In the genomic region with DNA sequence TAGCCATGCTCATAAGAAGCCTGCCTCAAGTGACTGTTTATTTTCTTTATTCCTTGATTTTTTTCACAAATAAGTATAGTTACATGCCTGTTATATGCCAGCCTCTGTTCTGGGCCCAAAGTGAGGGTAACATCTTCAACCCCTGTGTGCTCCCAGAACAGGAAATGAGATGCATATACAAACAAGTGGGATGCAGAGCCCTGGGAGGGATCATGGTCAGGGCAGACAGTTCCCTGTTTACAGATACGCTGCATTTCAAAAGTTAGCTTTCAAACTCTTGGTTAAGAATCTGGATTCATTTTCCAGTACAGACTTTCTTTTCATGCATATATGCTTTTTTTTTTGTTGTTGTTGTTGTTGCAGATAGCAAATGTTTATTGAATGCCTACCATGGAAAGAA, we compare ENCODE assay signal across 24 cellular contexts. TPM values are rescaled to one million over a fixed set of nuclear protein-coding genes. Genes with fewer than 3 reads are reported as not detected.
"Had no signal": no experiment of that assay in that cellular context is flagged by ENCODE, and none has a peak within 500 bp of the region (broad histone marks: within the 10 kb centered on the region; RNA-seq: fewer than 3 reads in every experiment).

No MANE protein-coding gene starts in this region.

- H3K36me3 ChIP-seq: brain microvascular endothelial cell, esophagus muscularis mucosa, neutrophil, ovary, prostate gland, upper lobe of right lung had no signal

- H3K27me3 ChIP-seq: brain microvascular endothelial cell, neutrophil, ovary, upper lobe of right lung had no signal

- H3K27ac ChIP-seq: brain microvascular endothelial cell, esophagus muscularis mucosa, neutrophil, ovary, prostate gland, upper lobe of right lung, VCaP had no signal

- H3K9me3 ChIP-seq: esophagus muscularis mucosa, neutrophil, ovary, prostate gland, upper lobe of right lung had no signal

- H3K9me3 Mint-ChIP-seq: activated CD4-positive, alpha-beta T cell treated with anti-CD3 and anti-CD28 coated beads, Interleukin-2, amount 10 ng/mL, durations not matched to agents 7 days and 5 days; activated naive CD4-positive, alpha-beta T cell treated with anti-CD3 and anti-CD28 coated beads, Interleukin-2, amount 50 U/mL, for 24 hours; natural killer cell treated with Interleukin-12 subunit alpha and Interleukin-12 subunit beta and Interleukin-15 and Interleukin-18, amount 100 ng/mL, for 72 hours; T-helper 2 cell treated with Interferon-gamma antibody and Interleukin-4, amounts not matched to agents 5 μg/mL and 100 μg/mL, for 36 hours had no signal

- H3K4me1 Mint-ChIP-seq: activated CD4-positive, alpha-beta T cell treated with anti-CD3 and anti-CD28 coated beads, Interleukin-2, amount 10 ng/mL, durations not matched to agents 7 days and 5 days; activated naive CD4-positive, alpha-beta T cell treated with anti-CD3 and anti-CD28 coated beads, Interleukin-2, amount 50 U/mL, for 24 hours; T-cell had no signal

- H3K36me3 Mint-ChIP-seq: activated naive CD4-positive, alpha-beta T cell treated with anti-CD3 and anti-CD28 coated beads, Interleukin-2, amount 50 U/mL, for 24 hours; natural killer cell treated with Interleukin-12 subunit alpha and Interleukin-12 subunit beta and Interleukin-15 and Interleukin-18, amount 100 ng/mL, for 72 hours; T-cell had no signal

- DNase-seq: activated CD4-positive, alpha-beta T cell treated with anti-CD3 and anti-CD28 coated beads, Interleukin-2, amount 10 ng/mL, durations not matched to agents 7 days and 5 days; activated CD4-positive, CD25-positive, alpha-beta regulatory T cell treated with anti-CD3 and anti-CD28 coated beads, Interleukin-2, amount 50 U/mL, for 72 hours; activated CD8-positive, alpha-beta T cell treated with anti-CD3 and anti-CD28 coated beads, Interleukin-2, amount 10 ng/mL, durations not matched to agents 7 days and 5 days; activated gamma-delta T cell; aorta; brain microvascular endothelial cell; caudate nucleus; dermis blood vessel endothelial cell; effector CD8-positive, alpha-beta T cell; foreskin fibroblast; left ventricle myocardium superior; ovary; stimulated activated CD4-positive, alpha-beta T cell treated with anti-CD3 and anti-CD28 coated beads, Interleukin-4, amount 100 ng/mL, for 4 hours; stimulated activated naive CD8-positive, alpha-beta T cell treated with anti-CD3 and anti-CD28 coated beads, Interleukin-15, Interleukin-2, amounts not matched to agents 100 U/mL and 50 U/mL, for 24 hours; T-cell; upper lobe of right lung had no signal

- H3K27me3 Mint-ChIP-seq: activated CD4-positive, alpha-beta T cell treated with anti-CD3 and anti-CD28 coated beads, Interleukin-2, amount 10 ng/mL, durations not matched to agents 7 days and 5 days; activated naive CD4-positive, alpha-beta T cell treated with anti-CD3 and anti-CD28 coated beads, Interleukin-2, amount 50 U/mL, for 24 hours; natural killer cell treated with Interleukin-12 subunit alpha and Interleukin-12 subunit beta and Interleukin-15 and Interleukin-18, amount 100 ng/mL, for 72 hours; T-cell had no signal

- H3K4me1 ChIP-seq: esophagus muscularis mucosa, prostate gland, upper lobe of right lung had no signal

- H3K4me3 Mint-ChIP-seq: activated CD4-positive, alpha-beta T cell treated with anti-CD3 and anti-CD28 coated beads, Interleukin-2, amount 10 ng/mL, durations not matched to agents 7 days and 5 days; activated CD8-positive, alpha-beta T cell treated with anti-CD3 and anti-CD28 coated beads, Interleukin-2, amount 10 ng/mL, durations not matched to agents 7 days and 5 days; activated naive CD4-positive, alpha-beta T cell treated with anti-CD3 and anti-CD28 coated beads, Interleukin-2, amount 50 U/mL, for 24 hours; activated T-helper 1 cell treated with anti-CD3 and anti-CD28 coated beads, Interleukin-12 subunit alpha, Interleukin-12 subunit beta, Interleukin-2, Interleukin-4 antibody, amounts not matched to agents 30 ng/mL and 10 ng/mL and 1 ng/mL, durations not matched to agents 14 hours and 24 hours and 36 hours; natural killer cell treated with Interleukin-12 subunit alpha and Interleukin-12 subunit beta and Interleukin-15 and Interleukin-18, amount 100 ng/mL, for 72 hours; T-cell; T-helper 2 cell treated with Interferon-gamma antibody and Interleukin-4, amounts not matched to agents 5 μg/mL and 100 μg/mL, for 36 hours had no signal

- ATAC-seq: activated CD8-positive, alpha-beta T cell treated with anti-CD3 and anti-CD28 coated beads, Interleukin-2, amount 10 ng/mL, durations not matched to agents 7 days and 5 days; left ventricle myocardium superior; natural killer cell treated with Interleukin-12 subunit alpha and Interleukin-12 subunit beta and Interleukin-15 and Interleukin-18, amount 100 ng/mL, for 72 hours; stimulated activated naive CD8-positive, alpha-beta T cell treated with anti-CD3 and anti-CD28 coated beads, Interleukin-15, Interleukin-2, amounts not matched to agents 100 U/mL and 50 U/mL, for 24 hours; T-cell; upper lobe of right lung had no signal

- H3K4me3 ChIP-seq: esophagus muscularis mucosa, ovary, prostate gland, upper lobe of right lung had no signal

- H3K27ac Mint-ChIP-seq: activated CD4-positive, alpha-beta T cell treated with anti-CD3 and anti-CD28 coated beads, Interleukin-2, amount 10 ng/mL, durations not matched to agents 7 days and 5 days; activated CD8-positive, alpha-beta T cell treated with anti-CD3 and anti-CD28 coated beads, Interleukin-2, amount 10 ng/mL, durations not matched to agents 7 days and 5 days; activated naive CD4-positive, alpha-beta T cell treated with anti-CD3 and anti-CD28 coated beads, Interleukin-2, amount 50 U/mL, for 24 hours; activated T-helper 1 cell treated with anti-CD3 and anti-CD28 coated beads, Interleukin-12 subunit alpha, Interleukin-12 subunit beta, Interleukin-2, Interleukin-4 antibody, amounts not matched to agents 30 ng/mL and 10 ng/mL and 1 ng/mL, durations not matched to agents 14 hours and 24 hours and 36 hours; natural killer cell treated with Interleukin-12 subunit alpha and Interleukin-12 subunit beta and Interleukin-15 and Interleukin-18, amount 100 ng/mL, for 72 hours; T-cell; T-helper 2 cell treated with Interferon-gamma antibody and Interleukin-4, amounts not matched to agents 5 μg/mL and 100 μg/mL, for 36 hours had no signal

RNA-seq across cellular contexts. Expression of a gene that starts 24.4 kb away (rescaled TPM):
- total RNA-seq: activated CD4-positive, alpha-beta T cell treated with anti-CD3 and anti-CD28 coated beads, Interleukin-2, amount 10 ng/mL, durations not matched to agents 7 days and 5 days; activated CD8-positive, alpha-beta T cell treated with anti-CD3 and anti-CD28 coated beads, Interleukin-2, amount 10 ng/mL, durations not matched to agents 7 days and 5 days; activated T-helper 1 cell treated with anti-CD3 and anti-CD28 coated beads, Interleukin-12 subunit alpha, Interleukin-12 subunit beta, Interleukin-2, Interleukin-4 antibody, amounts not matched to agents 30 ng/mL and 10 ng/mL and 1 ng/mL, durations not matched to agents 14 hours and 24 hours and 36 hours; left ventricle myocardium superior; natural killer cell treated with Interleukin-12 subunit alpha and Interleukin-12 subunit beta and Interleukin-15 and Interleukin-18, amount 100 ng/mL, for 72 hours; T-cell had no signal
- polyA plus RNA-seq: aorta had no signal
